In genomic region chr17:57574040-57574513, GRCh38 we compare ENCODE assay signal across 13 cellular contexts.
A peak's percentile ranks its signal among the peaks of the same experiment; 100 is the strongest.
DNase-seq lines count a peak whose midpoint lies in the region; ATAC-seq and TF ChIP-seq lines count a peak whose summit lies in the region.
"Had no signal": no experiment of that assay in that cellular context is flagged by ENCODE, and none has a peak within 500 bp of the region (broad histone marks: within the 10 kb centered on the region; RNA-seq: fewer than 3 reads in every experiment).

No MANE protein-coding gene starts in this region.

- POLR2A ChIA-PET in CD4-positive, alpha-beta T cell (lab: Charles Lee), result interaction anchor here (0.6 kb wide), 1 partner anchor 316 kb away, joined by 3 read pairs; no protein-coding TSS in a partner anchor

- no peaks in the 10 kb centered on the region for H3K27me3 ChIP-seq in MG63
- no peaks in the 10 kb centered on the region for H3K27me3 ChIP-seq in CD4-positive, alpha-beta T cell (ENCODE audit: control insufficient read depth, insufficient read depth, low read length)

- TF ChIP-seq CTCF in CD4-positive, alpha-beta T cell (IDR thresholded peaks at IDR 0.05), result no peak

- H3K27ac Mint-ChIP-seq in CD4-positive, alpha-beta T cell, result no peak overlapping the region
- H3K27ac Mint-ChIP-seq: activated naive CD4-positive, alpha-beta T cell treated with anti-CD3 and anti-CD28 coated beads, Interleukin-2, amount 10 ng/mL, durations not matched to agents 7 days and 5 days; T-cell had no signal

- peak; percentile 55 for DNase-seq in AG08395 (ENCODE audit: low spot score)
- peak; percentile 64 for DNase-seq in MG63
- peak; percentile 51 for DNase-seq in cerebellum (ENCODE audit: low spot score)
- DNase-seq in left colon, result peak in 1 of 2 donors; percentile 34
- DNase-seq in AML-193 (lab: John Stamatoyannopoulos, UW), result no peak
- DNase-seq in CD4-positive, alpha-beta T cell, result no peak
- DNase-seq: activated naive CD4-positive, alpha-beta T cell treated with anti-CD3 and anti-CD28 coated beads, Interleukin-2, amount 10 ng/mL, durations not matched to agents 7 days and 5 days; effector CD4-positive, alpha-beta T cell; NCI-H1436 treated with DMSO at 0.1 percent for 48 hours; T-cell had no signal

- H3K36me3 ChIP-seq in MG63, result no peaks in the 10 kb centered on the region

- H3K27ac ChIP-seq in CD4-positive, alpha-beta T cell (ENCODE audit: low read depth, low read length), result no peak overlapping the region
- H3K27ac ChIP-seq: skin epidermis had no signal

- CTCF ChIA-PET in CD4-positive, alpha-beta T cell (lab: Charles Lee), result no interaction called here

- intact Hi-C loops in left colon (cut with DNase I, micrococcal nuclease), result no loop called here
- intact Hi-C loops in CD4-positive, alpha-beta T cell (cut with DNase I, micrococcal nuclease), result loop anchor here in 1 of 2 experiments (10.0 kb wide), 1 partner anchor 59 kb away; no protein-coding TSS in a partner anchor

- no peak overlapping the region for H3K4me3 ChIP-seq in MG63
- H3K4me3 ChIP-seq: skin epidermis had no signal

- no peaks in the 10 kb centered on the region for H3K27me3 Mint-ChIP-seq in CD4-positive, alpha-beta T cell
- H3K27me3 Mint-ChIP-seq: activated naive CD4-positive, alpha-beta T cell treated with anti-CD3 and anti-CD28 coated beads, Interleukin-2, amount 10 ng/mL, durations not matched to agents 7 days and 5 days; T-cell had no signal

- H3K4me3 Mint-ChIP-seq in CD4-positive, alpha-beta T cell, result no peak overlapping the region
- H3K4me3 Mint-ChIP-seq: activated naive CD4-positive, alpha-beta T cell treated with anti-CD3 and anti-CD28 coated beads, Interleukin-2, amount 10 ng/mL, durations not matched to agents 7 days and 5 days; T-cell had no signal

- no peaks in the 10 kb centered on the region for H3K9me3 ChIP-seq in MG63
- H3K9me3 ChIP-seq in CD4-positive, alpha-beta T cell (ENCODE audit: control insufficient read depth, low read length), result no peaks in the 10 kb centered on the region

- peak; percentile 76 for ATAC-seq in left colon
- ATAC-seq in GM21723 (IDR thresholded peaks at IDR 0.05; ENCODE audit: unreplicated experiment), result no peak
- ATAC-seq in CD4-positive, alpha-beta T cell (ENCODE audit: poor library complexity), result no peak
- no peak for ATAC-seq in esophagus mucosa
- ATAC-seq: T-cell had no signal

- H3K4me1 Mint-ChIP-seq in CD4-positive, alpha-beta T cell (ENCODE audit: low read depth), result no peaks in the 10 kb centered on the region
- H3K4me1 Mint-ChIP-seq: activated naive CD4-positive, alpha-beta T cell treated with anti-CD3 and anti-CD28 coated beads, Interleukin-2, amount 10 ng/mL, durations not matched to agents 7 days and 5 days had no signal

- H3K36me3 Mint-ChIP-seq in CD4-positive, alpha-beta T cell (ENCODE audit: low read depth), result peaks cover 8% of the 10 kb centered on the region
- H3K36me3 Mint-ChIP-seq: activated naive CD4-positive, alpha-beta T cell treated with anti-CD3 and anti-CD28 coated beads, Interleukin-2, amount 10 ng/mL, durations not matched to agents 7 days and 5 days had no signal

- no peaks in the 10 kb centered on the region for H3K9me3 Mint-ChIP-seq in CD4-positive, alpha-beta T cell
- H3K9me3 Mint-ChIP-seq: activated naive CD4-positive, alpha-beta T cell treated with anti-CD3 and anti-CD28 coated beads, Interleukin-2, amount 10 ng/mL, durations not matched to agents 7 days and 5 days; T-cell had no signal

Comparison
In these comparisons a context has a peak if more than half of its experiments do, and no peak if none do; other contexts are left out.
1. DNase-seq: peak in AG08395 (single experiment), MG63 (single experiment) and cerebellum (single experiment); none in AML-193 (0 of 2) and CD4-positive, alpha-beta T cell (0 of 10).